Comparison of ENCODE assay signal across 1 cellular context in the genomic region with DNA sequence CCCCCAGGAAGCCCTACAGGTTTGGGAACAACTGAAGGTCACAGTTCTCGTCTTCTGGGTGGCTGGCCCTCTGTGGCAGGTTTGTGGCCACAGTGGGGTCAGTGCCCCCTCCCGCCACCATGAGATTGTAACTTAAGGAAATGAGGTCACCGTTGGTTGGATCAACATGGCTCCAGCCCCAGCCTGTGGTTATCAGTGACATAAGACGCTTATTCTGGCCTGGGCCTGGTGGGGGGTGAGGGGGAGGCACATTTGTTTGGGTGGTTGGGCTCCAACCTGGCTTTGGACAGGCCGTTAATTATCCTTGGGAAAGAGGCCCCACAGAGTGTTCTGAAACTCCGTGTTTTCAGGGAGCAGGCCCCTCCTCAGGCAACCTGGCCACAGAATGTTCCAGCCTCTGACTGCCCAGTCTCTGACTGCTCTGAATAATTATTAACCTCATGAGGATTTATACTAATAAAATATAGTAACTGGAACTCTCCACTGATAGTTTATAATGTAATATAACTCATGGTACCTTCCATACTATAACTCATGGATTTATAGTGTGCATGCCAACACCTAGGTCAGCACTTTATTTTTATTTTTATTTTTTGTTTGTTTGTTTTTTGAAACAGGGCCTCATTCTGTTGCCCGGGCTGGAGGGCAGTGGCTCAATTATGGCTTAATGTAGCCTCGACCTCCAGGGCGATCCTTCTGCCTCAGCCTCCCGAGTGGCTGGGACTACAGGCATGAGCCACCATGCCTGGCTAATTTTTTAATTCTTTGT.
A peak's percentile ranks its signal among the peaks of the same experiment; 100 is the strongest.
TF ChIP-seq lines count a peak whose summit lies in the region.

No MANE protein-coding gene starts in this region.

TF ChIP-seq in A549, 52 proteins besides CTCF, POLR2A, EP300 and RAD21 (continued from another document):
- TF ChIP-seq, protein P1, sequence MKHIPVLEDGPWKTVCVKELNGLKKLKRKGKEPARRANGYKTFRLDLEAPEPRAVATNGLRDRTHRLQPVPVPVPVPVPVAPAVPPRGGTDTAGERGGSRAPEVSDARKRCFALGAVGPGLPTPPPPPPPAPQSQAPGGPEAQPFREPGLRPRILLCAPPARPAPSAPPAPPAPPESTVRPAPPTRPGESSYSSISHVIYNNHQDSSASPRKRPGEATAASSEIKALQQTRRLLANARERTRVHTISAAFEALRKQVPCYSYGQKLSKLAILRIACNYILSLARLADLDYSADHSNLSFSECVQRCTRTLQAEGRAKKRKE (CRISPR knock-in tag; IDR thresholded peaks at IDR 0.05; ENCODE audit: low read depth), result peak; percentile 94
- TF ChIP-seq TP53 (CRISPR knock-in tag; IDR thresholded peaks at IDR 0.05) (0 out of 2 replicates have a peak, but pooled peaks have one; percentile 37), HOXB5 (CRISPR knock-in tag; IDR thresholded peaks at IDR 0.05) (peak; percentile 97), HOXA7 (CRISPR knock-in tag; IDR thresholded peaks at IDR 0.05) (peak; percentile 28; the same call in 1 of the 2 replicates), MYC (IDR thresholded peaks at IDR 0.05; ENCODE audit: borderline replicate concordance, low read length) (no peak), CBX2 (IDR thresholded peaks at IDR 0.05; ENCODE audit: borderline replicate concordance, low read depth) (no peak), EHF (CRISPR knock-in tag; IDR thresholded peaks at IDR 0.05) (no peak; the same call in 1 of the 2 replicates), ZSCAN20 (CRISPR knock-in tag; IDR thresholded peaks at IDR 0.05) (peak; percentile 73; the same call in 1 of the 2 replicates), NPAS2 (CRISPR knock-in tag; IDR thresholded peaks at IDR 0.05; ENCODE audit: borderline replicate concordance) (no peak), CBX8 (IDR thresholded peaks at IDR 0.05) (no peak), HDAC2 (IDR thresholded peaks at IDR 0.05) (no peak), POLR2AphosphoS2 (conservative IDR thresholded peaks at IDR 0.05; ENCODE audit: low read length) (no peak), SREBF2 (IDR thresholded peaks at IDR 0.05) (no peak), ZNF302 (CRISPR knock-in tag; IDR thresholded peaks at IDR 0.05) (no peak), GATA3 (IDR thresholded peaks at IDR 0.05; ENCODE audit: borderline replicate concordance) (peak; percentile 94), JUNB (IDR thresholded peaks at IDR 0.05) (peak; percentile 83), RNF2 (IDR thresholded peaks at IDR 0.05; ENCODE audit: borderline replicate concordance, low read depth) (no peak), HOXB13 (CRISPR knock-in tag; IDR thresholded peaks at IDR 0.05; ENCODE audit: low read depth) (peak; percentile 95), EHMT2 (IDR thresholded peaks at IDR 0.05; ENCODE audit: low read depth) (no peak), TFCP2L1 (CRISPR knock-in tag; IDR thresholded peaks at IDR 0.05) (peak; percentile 80), NFE2L2 (conservative IDR thresholded peaks at IDR 0.05; ENCODE audit: low read length) (no peak), CEBPB (IDR thresholded peaks at IDR 0.05) (peak; percentile 27 to 68; a peak in 2 of 4 replicates), FOXS1 (CRISPR knock-in tag; IDR thresholded peaks at IDR 0.05) (peak; percentile 91), BHLHE40 (IDR thresholded peaks at IDR 0.05; ENCODE audit: low read depth, low read length) (no peak), NR3C1 (IDR thresholded peaks at IDR 0.05) (peak; percentile 64; the same call in 1 of the 3 replicates), SMC3 (IDR thresholded peaks at IDR 0.05) (peak; percentile 29; the same call in 1 of the 3 replicates), MAFK (IDR thresholded peaks at IDR 0.05; ENCODE audit: partially characterized antibody) (peak; percentile 64), FOSB (CRISPR knock-in tag; IDR thresholded peaks at IDR 0.05) (peak; percentile 74), CHD4 (IDR thresholded peaks at IDR 0.05; ENCODE audit: borderline replicate concordance) (no peak), FOSL2 (IDR thresholded peaks at IDR 0.05) (peak; percentile 52; the same call in 1 of the 2 replicates), FOSL2 (CRISPR knock-in tag; IDR thresholded peaks at IDR 0.05) (peak; percentile 77), ESRRA (IDR thresholded peaks at IDR 0.05; ENCODE audit: borderline replicate concordance, low read length) (no peak), HEYL (CRISPR knock-in tag; IDR thresholded peaks at IDR 0.05) (no peak), CHD2 (IDR thresholded peaks at IDR 0.05; ENCODE audit: low read length, partially characterized antibody) (no peak)
- TF ChIP-seq, protein P2, sequence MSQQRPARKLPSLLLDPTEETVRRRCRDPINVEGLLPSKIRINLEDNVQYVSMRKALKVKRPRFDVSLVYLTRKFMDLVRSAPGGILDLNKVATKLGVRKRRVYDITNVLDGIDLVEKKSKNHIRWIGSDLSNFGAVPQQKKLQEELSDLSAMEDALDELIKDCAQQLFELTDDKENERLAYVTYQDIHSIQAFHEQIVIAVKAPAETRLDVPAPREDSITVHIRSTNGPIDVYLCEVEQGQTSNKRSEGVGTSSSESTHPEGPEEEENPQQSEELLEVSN (IDR thresholded peaks at IDR 0.05; ENCODE audit: borderline replicate concordance, low read depth), result peak; percentile 14; the same call in 1 of the 2 replicates
- TF ChIP-seq, protein P3, sequence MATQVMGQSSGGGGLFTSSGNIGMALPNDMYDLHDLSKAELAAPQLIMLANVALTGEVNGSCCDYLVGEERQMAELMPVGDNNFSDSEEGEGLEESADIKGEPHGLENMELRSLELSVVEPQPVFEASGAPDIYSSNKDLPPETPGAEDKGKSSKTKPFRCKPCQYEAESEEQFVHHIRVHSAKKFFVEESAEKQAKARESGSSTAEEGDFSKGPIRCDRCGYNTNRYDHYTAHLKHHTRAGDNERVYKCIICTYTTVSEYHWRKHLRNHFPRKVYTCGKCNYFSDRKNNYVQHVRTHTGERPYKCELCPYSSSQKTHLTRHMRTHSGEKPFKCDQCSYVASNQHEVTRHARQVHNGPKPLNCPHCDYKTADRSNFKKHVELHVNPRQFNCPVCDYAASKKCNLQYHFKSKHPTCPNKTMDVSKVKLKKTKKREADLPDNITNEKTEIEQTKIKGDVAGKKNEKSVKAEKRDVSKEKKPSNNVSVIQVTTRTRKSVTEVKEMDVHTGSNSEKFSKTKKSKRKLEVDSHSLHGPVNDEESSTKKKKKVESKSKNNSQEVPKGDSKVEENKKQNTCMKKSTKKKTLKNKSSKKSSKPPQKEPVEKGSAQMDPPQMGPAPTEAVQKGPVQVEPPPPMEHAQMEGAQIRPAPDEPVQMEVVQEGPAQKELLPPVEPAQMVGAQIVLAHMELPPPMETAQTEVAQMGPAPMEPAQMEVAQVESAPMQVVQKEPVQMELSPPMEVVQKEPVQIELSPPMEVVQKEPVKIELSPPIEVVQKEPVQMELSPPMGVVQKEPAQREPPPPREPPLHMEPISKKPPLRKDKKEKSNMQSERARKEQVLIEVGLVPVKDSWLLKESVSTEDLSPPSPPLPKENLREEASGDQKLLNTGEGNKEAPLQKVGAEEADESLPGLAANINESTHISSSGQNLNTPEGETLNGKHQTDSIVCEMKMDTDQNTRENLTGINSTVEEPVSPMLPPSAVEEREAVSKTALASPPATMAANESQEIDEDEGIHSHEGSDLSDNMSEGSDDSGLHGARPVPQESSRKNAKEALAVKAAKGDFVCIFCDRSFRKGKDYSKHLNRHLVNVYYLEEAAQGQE (IDR thresholded peaks at IDR 0.05), result no peak
- TF ChIP-seq, protein P4, sequence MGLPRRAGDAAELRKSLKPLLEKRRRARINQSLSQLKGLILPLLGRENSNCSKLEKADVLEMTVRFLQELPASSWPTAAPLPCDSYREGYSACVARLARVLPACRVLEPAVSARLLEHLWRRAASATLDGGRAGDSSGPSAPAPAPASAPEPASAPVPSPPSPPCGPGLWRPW (IDR thresholded peaks at IDR 0.05), result no peak
- TF ChIP-seq, protein P5, sequence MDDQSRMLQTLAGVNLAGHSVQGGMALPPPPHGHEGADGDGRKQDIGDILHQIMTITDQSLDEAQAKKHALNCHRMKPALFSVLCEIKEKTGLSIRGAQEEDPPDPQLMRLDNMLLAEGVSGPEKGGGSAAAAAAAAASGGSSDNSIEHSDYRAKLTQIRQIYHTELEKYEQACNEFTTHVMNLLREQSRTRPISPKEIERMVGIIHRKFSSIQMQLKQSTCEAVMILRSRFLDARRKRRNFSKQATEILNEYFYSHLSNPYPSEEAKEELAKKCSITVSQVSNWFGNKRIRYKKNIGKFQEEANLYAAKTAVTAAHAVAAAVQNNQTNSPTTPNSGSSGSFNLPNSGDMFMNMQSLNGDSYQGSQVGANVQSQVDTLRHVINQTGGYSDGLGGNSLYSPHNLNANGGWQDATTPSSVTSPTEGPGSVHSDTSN (IDR thresholded peaks at IDR 0.05), result peak; percentile 58
- TF ChIP-seq, protein P6, sequence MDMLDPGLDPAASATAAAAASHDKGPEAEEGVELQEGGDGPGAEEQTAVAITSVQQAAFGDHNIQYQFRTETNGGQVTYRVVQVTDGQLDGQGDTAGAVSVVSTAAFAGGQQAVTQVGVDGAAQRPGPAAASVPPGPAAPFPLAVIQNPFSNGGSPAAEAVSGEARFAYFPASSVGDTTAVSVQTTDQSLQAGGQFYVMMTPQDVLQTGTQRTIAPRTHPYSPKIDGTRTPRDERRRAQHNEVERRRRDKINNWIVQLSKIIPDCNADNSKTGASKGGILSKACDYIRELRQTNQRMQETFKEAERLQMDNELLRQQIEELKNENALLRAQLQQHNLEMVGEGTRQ (IDR thresholded peaks at IDR 0.05), result no peak
